Comparison of ENCODE assay signal across 1 cellular context in genomic region chr19:54017266-54017665, GRCh38.
TF ChIP-seq lines count a peak whose summit lies in the region.

No MANE protein-coding gene starts in this region.

TF ChIP-seq in GM23338, 12 proteins besides CTCF, POLR2A, EP300 and RAD21 (continued from another document):
- no peak for TF ChIP-seq REST (IDR thresholded peaks at IDR 0.05; ENCODE audit: unreplicated experiment)
- no peak for TF ChIP-seq ZNF331 (CRISPR knock-in tag; IDR thresholded peaks at IDR 0.05; ENCODE audit: low read depth)
- no peak for TF ChIP-seq NANOG (IDR thresholded peaks at IDR 0.05; ENCODE audit: borderline replicate concordance)
- TF ChIP-seq JUNB (IDR thresholded peaks at IDR 0.05; ENCODE audit: unreplicated experiment), result no peak
- TF ChIP-seq, protein P1, sequence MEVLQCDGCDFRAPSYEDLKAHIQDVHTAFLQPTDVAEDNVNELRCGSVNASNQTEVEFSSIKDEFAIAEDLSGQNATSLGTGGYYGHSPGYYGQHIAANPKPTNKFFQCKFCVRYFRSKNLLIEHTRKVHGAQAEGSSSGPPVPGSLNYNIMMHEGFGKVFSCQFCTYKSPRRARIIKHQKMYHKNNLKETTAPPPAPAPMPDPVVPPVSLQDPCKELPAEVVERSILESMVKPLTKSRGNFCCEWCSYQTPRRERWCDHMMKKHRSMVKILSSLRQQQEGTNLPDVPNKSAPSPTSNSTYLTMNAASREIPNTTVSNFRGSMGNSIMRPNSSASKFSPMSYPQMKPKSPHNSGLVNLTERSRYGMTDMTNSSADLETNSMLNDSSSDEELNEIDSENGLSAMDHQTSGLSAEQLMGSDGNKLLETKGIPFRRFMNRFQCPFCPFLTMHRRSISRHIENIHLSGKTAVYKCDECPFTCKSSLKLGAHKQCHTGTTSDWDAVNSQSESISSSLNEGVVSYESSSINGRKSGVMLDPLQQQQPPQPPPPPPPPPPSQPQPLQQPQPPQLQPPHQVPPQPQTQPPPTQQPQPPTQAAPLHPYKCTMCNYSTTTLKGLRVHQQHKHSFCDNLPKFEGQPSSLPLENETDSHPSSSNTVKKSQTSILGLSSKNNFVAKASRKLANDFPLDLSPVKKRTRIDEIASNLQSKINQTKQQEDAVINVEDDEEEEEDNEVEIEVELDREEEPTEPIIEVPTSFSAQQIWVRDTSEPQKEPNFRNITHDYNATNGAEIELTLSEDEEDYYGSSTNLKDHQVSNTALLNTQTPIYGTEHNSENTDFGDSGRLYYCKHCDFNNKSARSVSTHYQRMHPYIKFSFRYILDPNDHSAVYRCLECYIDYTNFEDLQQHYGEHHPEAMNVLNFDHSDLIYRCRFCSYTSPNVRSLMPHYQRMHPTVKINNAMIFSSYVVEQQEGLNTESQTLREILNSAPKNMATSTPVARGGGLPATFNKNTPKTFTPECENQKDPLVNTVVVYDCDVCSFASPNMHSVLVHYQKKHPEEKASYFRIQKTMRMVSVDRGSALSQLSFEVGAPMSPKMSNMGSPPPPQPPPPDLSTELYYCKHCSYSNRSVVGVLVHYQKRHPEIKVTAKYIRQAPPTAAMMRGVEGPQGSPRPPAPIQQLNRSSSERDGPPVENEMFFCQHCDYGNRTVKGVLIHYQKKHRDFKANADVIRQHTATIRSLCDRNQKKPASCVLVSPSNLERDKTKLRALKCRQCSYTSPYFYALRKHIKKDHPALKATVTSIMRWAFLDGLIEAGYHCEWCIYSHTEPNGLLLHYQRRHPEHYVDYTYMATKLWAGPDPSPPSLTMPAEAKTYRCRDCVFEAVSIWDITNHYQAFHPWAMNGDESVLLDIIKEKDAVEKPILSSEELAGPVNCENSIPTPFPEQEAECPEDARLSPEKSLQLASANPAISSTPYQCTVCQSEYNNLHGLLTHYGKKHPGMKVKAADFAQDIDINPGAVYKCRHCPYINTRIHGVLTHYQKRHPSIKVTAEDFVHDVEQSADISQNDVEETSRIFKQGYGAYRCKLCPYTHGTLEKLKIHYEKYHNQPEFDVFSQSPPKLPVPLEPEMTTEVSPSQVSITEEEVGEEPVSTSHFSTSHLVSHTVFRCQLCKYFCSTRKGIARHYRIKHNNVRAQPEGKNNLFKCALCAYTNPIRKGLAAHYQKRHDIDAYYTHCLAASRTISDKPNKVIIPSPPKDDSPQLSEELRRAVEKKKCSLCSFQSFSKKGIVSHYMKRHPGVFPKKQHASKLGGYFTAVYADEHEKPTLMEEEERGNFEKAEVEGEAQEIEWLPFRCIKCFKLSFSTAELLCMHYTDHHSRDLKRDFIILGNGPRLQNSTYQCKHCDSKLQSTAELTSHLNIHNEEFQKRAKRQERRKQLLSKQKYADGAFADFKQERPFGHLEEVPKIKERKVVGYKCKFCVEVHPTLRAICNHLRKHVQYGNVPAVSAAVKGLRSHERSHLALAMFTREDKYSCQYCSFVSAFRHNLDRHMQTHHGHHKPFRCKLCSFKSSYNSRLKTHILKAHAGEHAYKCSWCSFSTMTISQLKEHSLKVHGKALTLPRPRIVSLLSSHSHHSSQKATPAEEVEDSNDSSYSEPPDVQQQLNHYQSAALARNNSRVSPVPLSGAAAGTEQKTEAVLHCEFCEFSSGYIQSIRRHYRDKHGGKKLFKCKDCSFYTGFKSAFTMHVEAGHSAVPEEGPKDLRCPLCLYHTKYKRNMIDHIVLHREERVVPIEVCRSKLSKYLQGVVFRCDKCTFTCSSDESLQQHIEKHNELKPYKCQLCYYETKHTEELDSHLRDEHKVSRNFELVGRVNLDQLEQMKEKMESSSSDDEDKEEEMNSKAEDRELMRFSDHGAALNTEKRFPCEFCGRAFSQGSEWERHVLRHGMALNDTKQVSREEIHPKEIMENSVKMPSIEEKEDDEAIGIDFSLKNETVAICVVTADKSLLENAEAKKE (CRISPR knock-in tag; IDR thresholded peaks at IDR 0.05), result no peak
- TF ChIP-seq CREB1 (CRISPR knock-in tag; IDR thresholded peaks at IDR 0.05; ENCODE audit: low read depth), result no peak
- no peak for TF ChIP-seq STAT1 (IDR thresholded peaks at IDR 0.05; ENCODE audit: unreplicated experiment)
- TF ChIP-seq EZH2phosphoT487 (IDR thresholded peaks at IDR 0.05; ENCODE audit: unreplicated experiment), result no peak
- no peak for TF ChIP-seq EZH2 (IDR thresholded peaks at IDR 0.05; ENCODE audit: low read depth, unreplicated experiment)
